ENCODE assay signal across 8 cellular contexts in genomic region chr10:62264702-62265436, GRCh38. TPM values are rescaled to one million over a fixed set of nuclear protein-coding genes. Genes with fewer than 3 reads are reported as not detected.
A peak's percentile ranks its signal among the peaks of the same experiment; 100 is the strongest.
DNase-seq lines count a peak whose midpoint lies in the region; ATAC-seq and TF ChIP-seq lines count a peak whose summit lies in the region.

No MANE protein-coding gene starts in this region.

- peak; percentile 41 for DNase-seq in DMS 273 treated with DMSO at 0.1 percent for 48 hours (lab: John Stamatoyannopoulos, UW)
- peak; percentile 49 for DNase-seq in NCI-H146 treated with DMSO at 0.1 percent for 48 hours (lab: John Stamatoyannopoulos, UW; ENCODE audit: unreplicated experiment)
- peak; percentile 75 for DNase-seq in MCF 10A (ENCODE audit: unreplicated experiment)
- DNase-seq in left colon, result no peak
- DNase-seq in DMS79 treated with DMSO at 0.1 percent for 48 hours (lab: John Stamatoyannopoulos, UW), result no peak
- no peak for DNase-seq in activated CD4-positive, alpha-beta memory T cell treated with anti-CD3 and anti-CD28 coated beads, Interleukin-2, amount 10 ng/mL, durations not matched to agents 7 days and 5 days

- no peak overlapping the region for H3K4me3 Mint-ChIP-seq in MCF 10A (ENCODE audit: unreplicated experiment)
- H3K4me3 Mint-ChIP-seq in activated CD4-positive, alpha-beta memory T cell treated with anti-CD3 and anti-CD28 coated beads, Interleukin-2, amount 10 ng/mL, durations not matched to agents 7 days and 5 days, result no peak overlapping the region

- no peaks in the 10 kb centered on the region for H3K9me3 Mint-ChIP-seq in MCF 10A (ENCODE audit: unreplicated experiment)
- H3K9me3 Mint-ChIP-seq in activated CD4-positive, alpha-beta memory T cell treated with anti-CD3 and anti-CD28 coated beads, Interleukin-2, amount 10 ng/mL, durations not matched to agents 7 days and 5 days, result no peaks in the 10 kb centered on the region

- no peak overlapping the region for H3K27ac Mint-ChIP-seq in MCF 10A (ENCODE audit: low read depth, unreplicated experiment)
- no peak overlapping the region for H3K27ac Mint-ChIP-seq in activated CD4-positive, alpha-beta memory T cell treated with anti-CD3 and anti-CD28 coated beads, Interleukin-2, amount 10 ng/mL, durations not matched to agents 7 days and 5 days

- H3K4me1 Mint-ChIP-seq in MCF 10A (ENCODE audit: insufficient read depth, unreplicated experiment), result peaks cover 16% of the 10 kb centered on the region
- H3K4me1 Mint-ChIP-seq in activated CD4-positive, alpha-beta memory T cell treated with anti-CD3 and anti-CD28 coated beads, Interleukin-2, amount 10 ng/mL, durations not matched to agents 7 days and 5 days, result peaks cover 27% of the 10 kb centered on the region

- no peaks in the 10 kb centered on the region for H3K27me3 Mint-ChIP-seq in MCF 10A (ENCODE audit: insufficient read depth, unreplicated experiment)
- H3K27me3 Mint-ChIP-seq in activated CD4-positive, alpha-beta memory T cell treated with anti-CD3 and anti-CD28 coated beads, Interleukin-2, amount 10 ng/mL, durations not matched to agents 7 days and 5 days, result peaks cover 14% of the 10 kb centered on the region

- H3K36me3 Mint-ChIP-seq in MCF 10A (ENCODE audit: insufficient read depth, unreplicated experiment), result no peaks in the 10 kb centered on the region
- no peaks in the 10 kb centered on the region for H3K36me3 Mint-ChIP-seq in activated CD4-positive, alpha-beta memory T cell treated with anti-CD3 and anti-CD28 coated beads, Interleukin-2, amount 10 ng/mL, durations not matched to agents 7 days and 5 days (ENCODE audit: low read depth)

- CTCF ChIA-PET in MCF 10A (lab: Yijun Ruan, JAX), result interaction anchor here (0.5 to 4.6 kb wide), 46 partner anchors 11 to 1462 kb away, joined by 3 to 25 read pairs (median 4); no protein-coding TSS in a partner anchor
- CTCF ChIA-PET in activated CD4-positive, alpha-beta memory T cell treated with anti-CD3 and anti-CD28 coated beads, Interleukin-2, amount 10 ng/mL, durations not matched to agents 7 days and 5 days (lab: Charles Lee), result interaction anchor here (0.7 to 3.7 kb wide), 15 partner anchors 14 to 998 kb away, joined by 3 to 26 read pairs (median 3); no protein-coding TSS in a partner anchor

- POLR2A ChIA-PET in MCF 10A (lab: Yijun Ruan, JAX), result interaction anchor here (0.6 to 1.8 kb wide), 11 partner anchors 12 to 852 kb away, joined by 3 to 6 read pairs (median 4); no protein-coding TSS in a partner anchor
- POLR2A ChIA-PET in activated CD4-positive, alpha-beta memory T cell treated with anti-CD3 and anti-CD28 coated beads, Interleukin-2, amount 10 ng/mL, durations not matched to agents 7 days and 5 days (lab: Charles Lee), result interaction anchor here (0.7 to 0.9 kb wide), 3 partner anchors 20 to 216 kb away, joined by 3 to 4 read pairs (median 3); no protein-coding TSS in a partner anchor

- peak; percentile 60 for TF ChIP-seq CTCF in MCF 10A (IDR thresholded peaks at IDR 0.05; ENCODE audit: unreplicated experiment)

- BruUV-seq in MCF 10A (replicated peaks; lab: Mats Ljungman, UMichigan), result no TSS peak

- intact Hi-C loops in MCF 10A (cut with micrococcal nuclease) (loop anchor here (1.0 to 5.0 kb wide), 3 partner anchors 117 to 168 kb away; no protein-coding TSS in a partner anchor), left colon (cut with DNase I, micrococcal nuclease) (no loop called here)

- ATAC-seq in GM21367 (IDR thresholded peaks at IDR 0.05; ENCODE audit: unreplicated experiment) (peak; percentile 57), left colon (peak; percentile 23), GM19324 (IDR thresholded peaks at IDR 0.05; ENCODE audit: low FRiP score, unreplicated experiment) (no peak)

RNA-seq across cellular contexts. Expression of gene RTKN2, which starts 3.8 kb away (rescaled TPM):
- total RNA-seq in MCF 10A (2022) (1.6 and 2.6 TPM in 2 replicates), left colon (1 to 10 TPM; 1.1 to 2.5 TPM)
- 1 to 10 TPM; 6.6 to 6.9 TPM for total RNA-seq in activated CD4-positive, alpha-beta memory T cell treated with anti-CD3 and anti-CD28 coated beads, Interleukin-2, amount 10 ng/mL, durations not matched to agents 7 days and 5 days

Comparison
In these comparisons a context has a peak if more than half of its experiments do, and no peak if none do; other contexts are left out.
1. DNase-seq: peak in DMS 273 treated with DMSO at 0.1 percent for 48 hours (single experiment), NCI-H146 treated with DMSO at 0.1 percent for 48 hours (single experiment) and MCF 10A (single experiment); none in left colon (0 of 2), DMS79 treated with DMSO at 0.1 percent for 48 hours (single experiment) and activated CD4-positive, alpha-beta memory T cell treated with anti-CD3 and anti-CD28 coated beads, Interleukin-2, amount 10 ng/mL, durations not matched to agents 7 days and 5 days (single experiment).